16 cellular contexts compared by ENCODE assay signal in the genomic region with DNA sequence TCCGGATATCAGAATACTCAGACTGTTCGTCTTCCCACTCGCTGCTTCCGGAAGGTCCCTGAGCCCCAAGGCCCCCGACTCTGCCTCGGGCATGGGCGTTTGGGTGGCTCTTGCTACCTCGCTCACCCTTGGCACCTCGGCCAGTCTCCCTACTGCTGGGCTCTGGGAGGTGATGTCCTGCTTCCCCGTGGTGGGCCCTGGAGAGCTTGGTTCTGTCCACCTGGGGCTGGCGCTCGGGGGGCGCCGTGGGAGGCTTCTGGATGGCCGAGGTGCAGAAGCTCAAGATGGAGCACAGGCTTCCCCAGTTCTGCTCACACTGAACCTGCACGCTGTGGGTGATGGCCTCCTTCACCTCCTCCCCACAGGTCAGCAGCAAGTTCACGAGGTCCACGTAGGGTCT. TPM values are rescaled to one million over a fixed set of nuclear protein-coding genes. Genes with fewer than 3 reads are reported as not detected.
A peak's percentile ranks its signal among the peaks of the same experiment; 100 is the strongest.
DNase-seq lines count a peak whose midpoint lies in the region; ATAC-seq and TF ChIP-seq lines count a peak whose summit lies in the region.
"Had no signal": no experiment of that assay in that cellular context is flagged by ENCODE, and none has a peak within 500 bp of the region (broad histone marks: within the 10 kb centered on the region; RNA-seq: fewer than 3 reads in every experiment).

No MANE protein-coding gene starts in this region.

- POLR2A ChIA-PET in PC-9 (lab: Charles Lee; ENCODE audit: unreplicated experiment) = no interaction called here

- H3K4me3 Mint-ChIP-seq in chondrocyte (ENCODE audit: unreplicated experiment) (peak overlapping the region; percentile 48), osteocyte (ENCODE audit: unreplicated experiment) (peak overlapping the region; percentile 56), HFFc6 (no peak overlapping the region)
- H3K4me3 Mint-ChIP-seq: CD4-positive, CD25-positive, alpha-beta regulatory T cell; H9 had no signal

- H3K9me3 ChIP-seq in BLaER1 treated with 17β-estradiol and CSF1 and Interleukin-3, amounts not matched to agents 10 nM and 100 nM (replicated peaks in 1 of 11) = no peaks in the 10 kb centered on the region
- H3K9me3 ChIP-seq in PC-9 (ENCODE audit: insufficient read depth, low read depth) = no peaks in the 10 kb centered on the region

- H3K36me3 Mint-ChIP-seq in chondrocyte (ENCODE audit: low read depth) (peaks cover 62% of the 10 kb centered on the region), osteocyte (ENCODE audit: unreplicated experiment) (peaks cover 65% of the 10 kb centered on the region), HFFc6 (ENCODE audit: low read depth) (peaks cover 63% of the 10 kb centered on the region)
- H3K36me3 Mint-ChIP-seq: CD4-positive, CD25-positive, alpha-beta regulatory T cell had no signal

- ATAC-seq in GM21723 (IDR thresholded peaks at IDR 0.05; ENCODE audit: unreplicated experiment) = no peak

- peaks cover 20% of the 10 kb centered on the region for H3K79me2 ChIP-seq in PC-9 (ENCODE audit: low read depth)

- BruUV-seq in PC-9 (replicated peaks; lab: Mats Ljungman, UMichigan) = no TSS peak

- CTCF ChIA-PET in PC-9 (lab: Charles Lee) = no interaction called here

- no peaks in the 10 kb centered on the region for H3K27me3 ChIP-seq in BLaER1 treated with 17β-estradiol and CSF1 and Interleukin-3, amounts not matched to agents 10 nM and 100 nM
- no peaks in the 10 kb centered on the region for H3K27me3 ChIP-seq in PC-9 (ENCODE audit: insufficient read depth, low read depth)

- H2AFZ ChIP-seq in PC-9 = no peak overlapping the region

- TF ChIP-seq CTCF in PC-9 (conservative IDR thresholded peaks at IDR 0.05) (no peak), chondrocyte (IDR thresholded peaks at IDR 0.05) (no peak), osteocyte (IDR thresholded peaks at IDR 0.05) (no peak), HFFc6 (IDR thresholded peaks at IDR 0.05) (no peak)

- intact Hi-C loops in PC-9 (cut with micrococcal nuclease; ENCODE audit: unreplicated experiment) = no loop called here

- peaks cover 38 to 100% (median 100%) of the 10 kb centered on the region in 10 experiments for H3K4me1 ChIP-seq in BLaER1 treated with 17β-estradiol and CSF1 and Interleukin-3, amounts not matched to agents 10 nM and 100 nM
- H3K4me1 ChIP-seq in PC-9 (replicated peaks; ENCODE audit: insufficient read depth) = peaks cover 7% of the 10 kb centered on the region; the same call in 1 of the 2 replicates

- H3K27me3 Mint-ChIP-seq in chondrocyte (ENCODE audit: low read depth) = no peaks in the 10 kb centered on the region
- H3K27me3 Mint-ChIP-seq in osteocyte (ENCODE audit: unreplicated experiment) = no peaks in the 10 kb centered on the region
- peaks cover 14% of the 10 kb centered on the region for H3K27me3 Mint-ChIP-seq in HFFc6 (ENCODE audit: insufficient read depth)

- H3K9me2 ChIP-seq in PC-9 (ENCODE audit: insufficient read depth) = no peaks in the 10 kb centered on the region

- H3K4me1 Mint-ChIP-seq in chondrocyte (ENCODE audit: low read depth) (peaks cover 98% of the 10 kb centered on the region), osteocyte (ENCODE audit: unreplicated experiment) (peaks cover 98% of the 10 kb centered on the region), HFFc6 (ENCODE audit: low read depth) (peaks cover 75% of the 10 kb centered on the region)
- H3K4me1 Mint-ChIP-seq: CD4-positive, CD25-positive, alpha-beta regulatory T cell had no signal

- H3K36me3 ChIP-seq in BLaER1 treated with 17β-estradiol and CSF1 and Interleukin-3, amounts not matched to agents 10 nM and 100 nM = peaks cover 44 to 64% (median 57%) of the 10 kb centered on the region in 11 experiments
- H3K36me3 ChIP-seq in PC-9 (ENCODE audit: low read depth) = peaks cover 62% of the 10 kb centered on the region

- H3K9ac ChIP-seq in BLaER1 treated with 17β-estradiol and CSF1 and Interleukin-3, amounts not matched to agents 10 nM and 100 nM = peak overlapping the region in 1 of 11 experiments; percentile 69; a peak in 1 of 22 replicates

- H3K27ac Mint-ChIP-seq in chondrocyte (ENCODE audit: unreplicated experiment) (peak overlapping the region; percentile 100), osteocyte (ENCODE audit: unreplicated experiment) (peak overlapping the region; percentile 97), HFFc6 (no peak overlapping the region; the same call in 1 of the 2 replicates)
- H3K27ac Mint-ChIP-seq: CD4-positive, CD25-positive, alpha-beta regulatory T cell had no signal

- H3F3A ChIP-seq in PC-9 (ENCODE audit: insufficient read depth, low read depth) = peaks cover 99% of the 10 kb centered on the region

- no peak overlapping the region for H3K4me3 ChIP-seq in BLaER1 treated with 17β-estradiol and CSF1 and Interleukin-3, amounts not matched to agents 10 nM and 100 nM
- no peak overlapping the region for H3K4me3 ChIP-seq in PC-9

- H3K27ac ChIP-seq in BLaER1 treated with 17β-estradiol and CSF1 and Interleukin-3, amounts not matched to agents 10 nM and 100 nM = peak overlapping the region in 1 of 11 experiments; percentile 64; a peak in 3 of 22 replicates
- peak overlapping the region; percentile 50; the same call in 1 of the 2 replicates for H3K27ac ChIP-seq in PC-9

- DNase-seq in PC-9 (no peak), chondrocyte (ENCODE audit: low spot score) (peak; percentile 94), osteocyte (ENCODE audit: extremely low spot score, unreplicated experiment) (no peak), HFFc6 (no peak), iPS-NIHi7 (ENCODE audit: extremely low spot score) (no peak)
- DNase-seq: Calu3; CD4-positive, CD25-positive, alpha-beta regulatory T cell; DMS53; H9; KG1; NCI-H1092 treated with DMSO at 0.1 percent for 48 hours; NCI-H1694 treated with DMSO at 0.1 percent for 48 hours; NCI-H526 treated with DMSO at 0.1 percent for 48 hours; SHP77 had no signal

- H3K9me3 Mint-ChIP-seq in chondrocyte (ENCODE audit: low read depth) (no peaks in the 10 kb centered on the region), osteocyte (ENCODE audit: unreplicated experiment) (no peaks in the 10 kb centered on the region), HFFc6 (no peaks in the 10 kb centered on the region)
- H3K9me3 Mint-ChIP-seq: H9 had no signal

- peak overlapping the region; percentile 13 to 94 (median 77); a peak in 18 of 22 replicates for H3K4me2 ChIP-seq in BLaER1 treated with 17β-estradiol and CSF1 and Interleukin-3, amounts not matched to agents 10 nM and 100 nM
- H3K4me2 ChIP-seq in PC-9 = no peak overlapping the region

- H4K20me1 ChIP-seq in BLaER1 treated with 17β-estradiol and CSF1 and Interleukin-3, amounts not matched to agents 10 nM and 100 nM = peaks cover 0 to 63% (median 24%) of the 10 kb centered on the region in 11 experiments; a peak in 11 of 22 replicates
- H4K20me1 ChIP-seq in PC-9 (ENCODE audit: insufficient read depth) = peaks cover 47% of the 10 kb centered on the region

RNA-seq across cellular contexts. Expression of a gene that starts 10.4 kb away (rescaled TPM):
- total RNA-seq in PC-9 (2021) (42.2 and 63.5 TPM in 2 replicates), chondrocyte (321 to 1,121 TPM (median 1,110 TPM) in 3 replicates), osteocyte (334 and 341 TPM in 2 replicates)
- 10 to 100 TPM; 66.3 to 89.0 (median 71.5) TPM for total RNA-seq in HFFc6 (2021; fragmentation: NEBNext Ultra II Directional; extraction: Animal tissue kit (Norgen Biotek cat#: 25700))
- total RNA-seq: CD4-positive, CD25-positive, alpha-beta regulatory T cell had no signal
